In genomic region chr16:88856122-88856827, GRCh38 we compare ENCODE assay signal across 8 cellular contexts. TPM values are rescaled to one million over a fixed set of nuclear protein-coding genes. Genes with fewer than 3 reads are reported as not detected.
A peak's percentile ranks its signal among the peaks of the same experiment; 100 is the strongest.
DNase-seq lines count a peak whose midpoint lies in the region; ATAC-seq and TF ChIP-seq lines count a peak whose summit lies in the region.

No MANE protein-coding gene starts in this region.

- H3K4me3 ChIP-seq in AG09309 (ENCODE audit: control insufficient read depth, low read depth, low read length) (peak overlapping the region; percentile 71), iPS-18c (ENCODE audit: insufficient read depth, low read depth, low read length) (peak overlapping the region; percentile 91)

- H3K9me3 Mint-ChIP-seq in activated naive CD8-positive, alpha-beta T cell treated with anti-CD3 and anti-CD28 coated beads, Interleukin-2, amount 10 ng/mL, durations not matched to agents 7 days and 5 days = no peaks in the 10 kb centered on the region
- H3K9me3 Mint-ChIP-seq in stimulated activated effector memory CD8-positive, alpha-beta T cell treated with anti-CD3 and anti-CD28 coated beads, Interleukin-12 subunit alpha, Interleukin-12 subunit beta, amount 100 ng/mL, for 72 hours = no peaks in the 10 kb centered on the region

- ATAC-seq in HG02938 (IDR thresholded peaks at IDR 0.05; ENCODE audit: unreplicated experiment) = peak; percentile 14
- ATAC-seq in activated naive CD8-positive, alpha-beta T cell treated with anti-CD3 and anti-CD28 coated beads, Interleukin-2, amount 10 ng/mL, durations not matched to agents 7 days and 5 days (ENCODE audit: low read depth) = peak; percentile 50
- peak; percentile 56 for ATAC-seq in stimulated activated effector memory CD8-positive, alpha-beta T cell treated with anti-CD3 and anti-CD28 coated beads, Interleukin-12 subunit alpha, Interleukin-12 subunit beta, amount 100 ng/mL, for 72 hours

- H3K9me3 ChIP-seq in iPS-18c (ENCODE audit: control insufficient read depth, insufficient read depth, low read length) = peaks cover 1% of the 10 kb centered on the region

- POLR2A ChIA-PET in activated naive CD8-positive, alpha-beta T cell treated with anti-CD3 and anti-CD28 coated beads, Interleukin-2, amount 10 ng/mL, durations not matched to agents 7 days and 5 days (lab: Charles Lee) = interaction anchor here (0.9 to 2.3 kb wide), 6 partner anchors 43 to 362 kb away, joined by 3 to 12 read pairs (median 5); partner anchors contain the start of genes APRT, CDH15 and ZNF778

- no peak for DNase-seq in AG09309 (ENCODE audit: low read depth)
- peak; percentile 47 for DNase-seq in activated naive CD8-positive, alpha-beta T cell treated with anti-CD3 and anti-CD28 coated beads, Interleukin-2, amount 10 ng/mL, durations not matched to agents 7 days and 5 days
- peak in 1 of 2 donors; percentile 58 for DNase-seq in stimulated activated effector memory CD8-positive, alpha-beta T cell treated with anti-CD3 and anti-CD28 coated beads, Interleukin-12 subunit alpha, Interleukin-12 subunit beta, amount 100 ng/mL, for 72 hours (ENCODE audit: low spot score in 2 of 2)
- DNase-seq in effector CD4-positive, alpha-beta T cell = no peak
- no peak for DNase-seq in AG08395 (ENCODE audit: low spot score)
- DNase-seq in NCI-H1436 (lab: John Stamatoyannopoulos, UW) = no peak

- peak overlapping the region; percentile 95 for H3K4me3 Mint-ChIP-seq in activated naive CD8-positive, alpha-beta T cell treated with anti-CD3 and anti-CD28 coated beads, Interleukin-2, amount 10 ng/mL, durations not matched to agents 7 days and 5 days
- peak overlapping the region; percentile 93 for H3K4me3 Mint-ChIP-seq in stimulated activated effector memory CD8-positive, alpha-beta T cell treated with anti-CD3 and anti-CD28 coated beads, Interleukin-12 subunit alpha, Interleukin-12 subunit beta, amount 100 ng/mL, for 72 hours

- peaks cover 2% of the 10 kb centered on the region for H3K36me3 Mint-ChIP-seq in activated naive CD8-positive, alpha-beta T cell treated with anti-CD3 and anti-CD28 coated beads, Interleukin-2, amount 10 ng/mL, durations not matched to agents 7 days and 5 days
- peaks cover 33% of the 10 kb centered on the region for H3K36me3 Mint-ChIP-seq in stimulated activated effector memory CD8-positive, alpha-beta T cell treated with anti-CD3 and anti-CD28 coated beads, Interleukin-12 subunit alpha, Interleukin-12 subunit beta, amount 100 ng/mL, for 72 hours

- H3K27me3 Mint-ChIP-seq in activated naive CD8-positive, alpha-beta T cell treated with anti-CD3 and anti-CD28 coated beads, Interleukin-2, amount 10 ng/mL, durations not matched to agents 7 days and 5 days = no peaks in the 10 kb centered on the region

- no peak for TF ChIP-seq CTCF in AG09309 (IDR thresholded peaks at IDR 0.05; ENCODE audit: control insufficient read depth, insufficient read depth, low read depth, low read length, missing control alignments)

- peaks cover 21% of the 10 kb centered on the region for H3K4me1 Mint-ChIP-seq in activated naive CD8-positive, alpha-beta T cell treated with anti-CD3 and anti-CD28 coated beads, Interleukin-2, amount 10 ng/mL, durations not matched to agents 7 days and 5 days
- H3K4me1 Mint-ChIP-seq in stimulated activated effector memory CD8-positive, alpha-beta T cell treated with anti-CD3 and anti-CD28 coated beads, Interleukin-12 subunit alpha, Interleukin-12 subunit beta, amount 100 ng/mL, for 72 hours = peaks cover 36% of the 10 kb centered on the region

- H3K27ac Mint-ChIP-seq in activated naive CD8-positive, alpha-beta T cell treated with anti-CD3 and anti-CD28 coated beads, Interleukin-2, amount 10 ng/mL, durations not matched to agents 7 days and 5 days = peak overlapping the region; percentile 93
- peak overlapping the region; percentile 90 for H3K27ac Mint-ChIP-seq in stimulated activated effector memory CD8-positive, alpha-beta T cell treated with anti-CD3 and anti-CD28 coated beads, Interleukin-12 subunit alpha, Interleukin-12 subunit beta, amount 100 ng/mL, for 72 hours

RNA-seq across cellular contexts. Expression of gene GALNS, which starts 0.5 kb away (rescaled TPM):
- total RNA-seq in activated naive CD8-positive, alpha-beta T cell treated with anti-CD3 and anti-CD28 coated beads, Interleukin-2, amount 10 ng/mL, durations not matched to agents 7 days and 5 days = 10 to 100 TPM; 50.9 to 51.8 TPM

RNA-seq across cellular contexts. Expression of gene TRAPPC2L, which starts 0.7 kb away (rescaled TPM):
- 10 to 100 TPM; 47.4 to 50.9 TPM for total RNA-seq in activated naive CD8-positive, alpha-beta T cell treated with anti-CD3 and anti-CD28 coated beads, Interleukin-2, amount 10 ng/mL, durations not matched to agents 7 days and 5 days

RNA-seq across cellular contexts. Expression of gene PABPN1L, which starts 10.2 kb away (rescaled TPM):
- total RNA-seq in activated naive CD8-positive, alpha-beta T cell treated with anti-CD3 and anti-CD28 coated beads, Interleukin-2, amount 10 ng/mL, durations not matched to agents 7 days and 5 days = not detected

RNA-seq across cellular contexts. Expression of gene APRT, which starts 44.5 kb away (rescaled TPM):
- 100 to 1,000 TPM; 124 to 139 TPM for total RNA-seq in activated naive CD8-positive, alpha-beta T cell treated with anti-CD3 and anti-CD28 coated beads, Interleukin-2, amount 10 ng/mL, durations not matched to agents 7 days and 5 days

RNA-seq across cellular contexts. Expression of gene CDT1, which starts 52.7 kb away (rescaled TPM):
- total RNA-seq in activated naive CD8-positive, alpha-beta T cell treated with anti-CD3 and anti-CD28 coated beads, Interleukin-2, amount 10 ng/mL, durations not matched to agents 7 days and 5 days = 100 to 1,000 TPM; 135 to 140 TPM
